ENCODE assay signal across 22 cellular contexts in genomic region chr12:484096-484495, GRCh38.
"Had no signal": no experiment of that assay in that cellular context is flagged by ENCODE, and none has a peak within 500 bp of the region (broad histone marks: within the 10 kb centered on the region; RNA-seq: fewer than 3 reads in every experiment).

No MANE protein-coding gene starts in this region.

- H3K27ac ChIP-seq: coronary artery, dorsolateral prefrontal cortex, epithelial cell of prostate, esophagus squamous epithelium, gastroesophageal sphincter, left ventricle myocardium inferior, lower lobe of right lung, neutrophil, right atrium auricular region, sigmoid colon, skin epidermis, testis, tibial nerve, upper lobe of right lung, vagina had no signal

- H3K4me1 Mint-ChIP-seq: memory B cell had no signal

- H3K4me3 Mint-ChIP-seq: memory B cell had no signal

- DNase-seq: dorsolateral prefrontal cortex; effector memory CD4-positive, alpha-beta T cell; esophagus squamous epithelium; foreskin fibroblast; glutamatergic neuron; left ventricle myocardium inferior; lower lobe of right lung; midbrain; sigmoid colon; stimulated activated CD4-positive, alpha-beta T cell treated with anti-CD3 and anti-CD28 coated beads, Interleukin-12 subunit alpha, Interleukin-12 subunit beta, amount 100 ng/mL, for 4 hours; stimulated activated naive CD4-positive, alpha-beta T cell; testis; upper lobe of right lung had no signal

- H3K36me3 ChIP-seq: esophagus squamous epithelium, gastroesophageal sphincter, left ventricle myocardium inferior, lower lobe of right lung, neutrophil, right atrium auricular region, sigmoid colon, tibial nerve, upper lobe of right lung, vagina had no signal

- ATAC-seq: gastroesophageal sphincter, lower lobe of right lung, upper lobe of right lung had no signal

- H3K9me3 ChIP-seq: esophagus squamous epithelium, lower lobe of right lung, neutrophil, right atrium auricular region, testis, upper lobe of right lung, vagina had no signal

- H3K27me3 ChIP-seq: dorsolateral prefrontal cortex, right atrium auricular region, sigmoid colon, testis, tibial nerve, upper lobe of right lung, vagina had no signal

- H3K27ac Mint-ChIP-seq: memory B cell had no signal

- H3K4me3 ChIP-seq: coronary artery, dorsolateral prefrontal cortex, esophagus squamous epithelium, gastroesophageal sphincter, left ventricle myocardium inferior, lower lobe of right lung, right atrium auricular region, sigmoid colon, skin epidermis, testis, tibial nerve, upper lobe of right lung, vagina had no signal

- H3K4me1 ChIP-seq: upper lobe of right lung had no signal
